ENCODE assay signal across 8 cellular contexts in genomic region chr11:112085822-112086421, GRCh38. TPM values are rescaled to one million over a fixed set of nuclear protein-coding genes. Genes with fewer than 3 reads are reported as not detected.
A peak's percentile ranks its signal among the peaks of the same experiment; 100 is the strongest.
DNase-seq lines count a peak whose midpoint lies in the region; ATAC-seq and TF ChIP-seq lines count a peak whose summit lies in the region.

No MANE protein-coding gene starts in this region.

- in situ Hi-C loops in gastrocnemius medialis (cut with MboI; ENCODE audit: low sequenced_read_pairs in 4 of 4) = loop anchor here in 1 of 4 donors (10.0 kb wide), 1 partner anchor 211 kb away; the partner anchor contains the start of genes ALG9, CFAP68 and FDXACB1
- in situ Hi-C loops in G401 (cut with HindIII; ENCODE audit: low sequenced_read_pairs) = no loop called here

- H3K4me1 ChIP-seq in left ventricle myocardium inferior (peaks cover 91% of the 10 kb centered on the region), gastrocnemius medialis (peaks cover 46 to 60% of the 10 kb centered on the region in 2 donors)

- H3K27ac ChIP-seq in left ventricle myocardium inferior (replicated peaks) = peak overlapping the region; percentile 92
- peak overlapping the region; percentile 79 to 97 (median 90) for H3K27ac ChIP-seq in gastrocnemius medialis

- H3K4me3 ChIP-seq in HFF-Myc (replicated peaks; ENCODE audit: low read depth, low read length) = peak overlapping the region; percentile 90
- peak overlapping the region; percentile 90 for H3K4me3 ChIP-seq in NB4 (ENCODE audit: low read depth, low read length)
- H3K4me3 ChIP-seq in left ventricle myocardium inferior = peak overlapping the region; percentile 92
- peak overlapping the region; percentile 82 to 99 (median 90) for H3K4me3 ChIP-seq in gastrocnemius medialis

- H3K27me3 Mint-ChIP-seq in activated naive CD4-positive, alpha-beta T cell treated with anti-CD3 and anti-CD28 coated beads for 36 hours (ENCODE audit: low read depth) = no peaks in the 10 kb centered on the region

- peak overlapping the region; percentile 97 for H3K4me3 Mint-ChIP-seq in activated naive CD4-positive, alpha-beta T cell treated with anti-CD3 and anti-CD28 coated beads for 36 hours

- peaks cover 74% of the 10 kb centered on the region for H3K36me3 ChIP-seq in left ventricle myocardium inferior
- H3K36me3 ChIP-seq in gastrocnemius medialis = peaks cover 0 to 66% of the 10 kb centered on the region in 2 donors

- ATAC-seq in gastrocnemius medialis = peak; percentile 34 to 55

- peak overlapping the region; percentile 93 for H3K27ac Mint-ChIP-seq in activated naive CD4-positive, alpha-beta T cell treated with anti-CD3 and anti-CD28 coated beads for 36 hours

- no peak for TF ChIP-seq POLR2A in NB4 (IDR thresholded peaks at IDR 0.05; ENCODE audit: extremely low read depth, insufficient read length)
- TF ChIP-seq POLR2A in gastrocnemius medialis (IDR thresholded peaks at IDR 0.05) = no peak

- H3K36me3 Mint-ChIP-seq in activated naive CD4-positive, alpha-beta T cell treated with anti-CD3 and anti-CD28 coated beads for 36 hours (ENCODE audit: low read depth) = peaks cover 58% of the 10 kb centered on the region

- H3K9me3 Mint-ChIP-seq in activated naive CD4-positive, alpha-beta T cell treated with anti-CD3 and anti-CD28 coated beads for 36 hours = no peaks in the 10 kb centered on the region

- peaks cover 69% of the 10 kb centered on the region for H3K4me1 Mint-ChIP-seq in activated naive CD4-positive, alpha-beta T cell treated with anti-CD3 and anti-CD28 coated beads for 36 hours (ENCODE audit: low read depth)

- intact Hi-C loops in activated naive CD4-positive, alpha-beta T cell treated with anti-CD3 and anti-CD28 coated beads for 36 hours (cut with micrococcal nuclease) = loop anchor here (1.0 to 10.0 kb wide), 11 partner anchors 12 to 1689 kb away; partner anchors contain the start of genes ALG9, CFAP68, CLDN25 and DLAT
- intact Hi-C loops in left ventricle myocardium inferior (cut with micrococcal nuclease) = no loop called here
- intact Hi-C loops in gastrocnemius medialis (cut with DNase I; ENCODE audit: low total_unique reads) = loop anchor here (5.0 to 10.0 kb wide), 4 partner anchors 59 to 1229 kb away; partner anchors contain the start of genes CFAP68, DIXDC1, DLAT and FDXACB1

- CTCF ChIA-PET in activated naive CD4-positive, alpha-beta T cell treated with anti-CD3 and anti-CD28 coated beads for 36 hours (lab: Charles Lee) = interaction anchor here (0.7 to 1.3 kb wide), 2 partner anchors 11 to 29 kb away, joined by 3 to 4 read pairs; partner anchors contain the start of genes NKAPD1 and PIH1D2

- no peaks in the 10 kb centered on the region for H3K27me3 ChIP-seq in left ventricle myocardium inferior (ENCODE audit: low read depth)
- H3K27me3 ChIP-seq in gastrocnemius medialis = no peaks in the 10 kb centered on the region

- no peaks in the 10 kb centered on the region for H3K9me3 ChIP-seq in left ventricle myocardium inferior (replicated peaks)
- no peaks in the 10 kb centered on the region for H3K9me3 ChIP-seq in gastrocnemius medialis

- no peak for TF ChIP-seq CTCF in HFF-Myc (IDR thresholded peaks at IDR 0.05; ENCODE audit: low read depth, low read length, missing control alignments)
- TF ChIP-seq CTCF in NB4 (IDR thresholded peaks at IDR 0.05; ENCODE audit: low read depth, low read length) = no peak
- TF ChIP-seq CTCF in left ventricle myocardium inferior (IDR thresholded peaks at IDR 0.05; ENCODE audit: borderline replicate concordance) = no peak
- no peak for TF ChIP-seq CTCF in gastrocnemius medialis (IDR thresholded peaks at IDR 0.05 in 4 of 5, conservative IDR thresholded peaks at IDR 0.05 in 1 of 5)

- DNase-seq in NCI-H1694 treated with DMSO at 0.1 percent for 48 hours (lab: John Stamatoyannopoulos, UW) = peak; percentile 1
- DNase-seq in NCI-H1694 (lab: John Stamatoyannopoulos, UW) = no peak
- DNase-seq in HFF-Myc (ENCODE audit: extremely low read depth, low read depth) = no peak
- DNase-seq in NB4 (ENCODE audit: low read depth) = peak; percentile 61
- DNase-seq in activated naive CD4-positive, alpha-beta T cell treated with anti-CD3 and anti-CD28 coated beads for 36 hours = peak; percentile 66
- DNase-seq in left ventricle myocardium inferior = no peak
- DNase-seq in gastrocnemius medialis = peak; percentile 13 to 34
- no peak for DNase-seq in G401 (ENCODE audit: low spot score)

RNA-seq across cellular contexts. Expression of gene TIMM8B, which starts 0.6 kb away (rescaled TPM):
- 10 to 100 TPM; 35.4 to 41.7 TPM for total RNA-seq in activated naive CD4-positive, alpha-beta T cell treated with anti-CD3 and anti-CD28 coated beads for 36 hours
- total RNA-seq in left ventricle myocardium inferior (189 TPM), gastrocnemius medialis (10 to 100 TPM; 60.3 to 93.2 (median 69.4) TPM)
- total RNA-seq in G401 (2014; rRNA removed; shearing (Covaris generic)) = 131 and 181 TPM in 2 replicates

RNA-seq across cellular contexts. Expression of gene SDHD, which starts 0.8 kb away (rescaled TPM):
- total RNA-seq in activated naive CD4-positive, alpha-beta T cell treated with anti-CD3 and anti-CD28 coated beads for 36 hours = 100 to 1,000 TPM; 101 to 115 TPM
- total RNA-seq in left ventricle myocardium inferior (290 TPM), gastrocnemius medialis (100 to 1,000 TPM; 170 to 261 (median 202) TPM)
- total RNA-seq in G401 (2014; rRNA removed; shearing (Covaris generic)) = 206 and 219 TPM in 2 replicates

RNA-seq across cellular contexts. Expression of gene NKAPD1, which starts 11.8 kb away (rescaled TPM):
- 10 to 100 TPM; 14.8 to 19.6 TPM for total RNA-seq in activated naive CD4-positive, alpha-beta T cell treated with anti-CD3 and anti-CD28 coated beads for 36 hours
- 7.6 TPM for total RNA-seq in left ventricle myocardium inferior
- total RNA-seq in gastrocnemius medialis = 10 to 100 TPM in 2 of 4 donors, 1 to 10 TPM in 2; 4.0 to 10.5 (median 9.0) TPM
- total RNA-seq in G401 (2014; rRNA removed; shearing (Covaris generic)) = 39.3 and 43.6 TPM in 2 replicates

RNA-seq across cellular contexts. Expression of gene PIH1D2, which starts 12.1 kb away (rescaled TPM):
- total RNA-seq in activated naive CD4-positive, alpha-beta T cell treated with anti-CD3 and anti-CD28 coated beads for 36 hours = under 1 TPM; 0.35 to 0.50 TPM
- 2.2 TPM for total RNA-seq in left ventricle myocardium inferior
- total RNA-seq in gastrocnemius medialis = 1 to 10 TPM in 2 of 4 donors, under 1 TPM in 2; 0.42 to 1.6 (median 0.92) TPM
- 2.6 and 4.4 TPM in 2 replicates for total RNA-seq in G401 (2014; rRNA removed; shearing (Covaris generic))

Comparison
In these comparisons a context has a peak if more than half of its experiments do, and no peak if none do; other contexts are left out.
1. DNase-seq: peak in NCI-H1694 treated with DMSO at 0.1 percent for 48 hours (single experiment), NB4 (single experiment), activated naive CD4-positive, alpha-beta T cell treated with anti-CD3 and anti-CD28 coated beads for 36 hours (single experiment) and gastrocnemius medialis (2 of 2); none in NCI-H1694 (single experiment), HFF-Myc (single experiment), left ventricle myocardium inferior (single experiment) and G401 (single experiment).
2. Peak in every context shown above with its lines, with median percentiles within 50 percentile points of each other: H3K4me3 ChIP-seq.